In the genomic region with DNA sequence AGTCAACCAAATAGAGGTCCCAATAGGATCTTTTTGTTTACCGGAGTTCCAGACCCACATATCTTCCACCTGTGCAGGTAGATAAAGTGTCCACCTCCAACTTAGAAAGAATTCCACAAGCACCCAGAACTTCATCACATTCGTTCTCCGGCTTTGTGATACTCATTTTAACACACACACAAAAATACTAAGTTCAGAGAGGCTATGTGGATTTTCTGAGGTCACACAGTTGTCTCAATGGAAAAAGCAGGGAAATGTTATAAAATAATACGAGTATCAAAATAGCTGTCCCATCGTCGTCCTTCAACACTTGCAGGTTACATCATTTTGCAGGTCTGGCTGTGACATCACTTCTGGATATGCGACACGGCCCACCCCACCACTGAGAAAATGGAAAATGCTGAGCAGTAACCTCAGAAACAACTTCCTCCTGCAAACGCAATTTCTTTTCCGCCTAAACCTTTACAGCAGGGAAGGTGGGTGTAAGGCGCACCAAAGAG, we compare ENCODE assay signal across 8 cellular contexts.
DNase-seq lines count a peak whose midpoint lies in the region; ATAC-seq and TF ChIP-seq lines count a peak whose summit lies in the region.

No MANE protein-coding gene starts in this region.

- H3K36me3 ChIP-seq in BE2C, result no peaks in the 10 kb centered on the region
- H3K36me3 ChIP-seq in HCT116 (ENCODE audit: control insufficient read depth in 1 of 2, insufficient read depth in 2 of 2, low read length in 2 of 2), result no peaks in the 10 kb centered on the region
- H3K36me3 ChIP-seq in psoas muscle (ENCODE audit: insufficient read depth in 1 of 2, low read depth in 1 of 2), result no peaks in the 10 kb centered on the region

- H3K4me2 ChIP-seq in HCT116 (ENCODE audit: low read length), result peak overlapping the region; percentile 89

- RAD21 ChIA-PET in HCT116 (lab: Charles Lee; ENCODE audit: low non-redundant PET in 1 of 2, low total read pairs in 2 of 2, uncharacterized antibody in 2 of 2, unreplicated experiment in 2 of 2), result no interaction called here

- H2AFZ ChIP-seq in HCT116 (ENCODE audit: low read depth, low read length, poor library complexity, severe bottlenecking), result peak overlapping the region; percentile 84

- no peaks in the 10 kb centered on the region for H3K9me3 Mint-ChIP-seq in T-helper 2 cell treated with Interferon-gamma antibody and Interleukin-4, amounts not matched to agents 5 μg/mL and 100 μg/mL, for 36 hours

- H4K20me1 ChIP-seq in HCT116 (ENCODE audit: insufficient read depth), result no peaks in the 10 kb centered on the region

- POLR2A ChIA-PET in HCT116 (lab: Charles Lee), result interaction anchor here (1.3 to 1.5 kb wide), 2 partner anchors 12 to 181 kb away, joined by 6 to 7 read pairs; a partner anchor contains a TSS

- peak overlapping the region; percentile 67 for H3K4me3 Mint-ChIP-seq in T-helper 2 cell treated with Interferon-gamma antibody and Interleukin-4, amounts not matched to agents 5 μg/mL and 100 μg/mL, for 36 hours

- peak overlapping the region; percentile 72 for H3K9ac ChIP-seq in HCT116 (ENCODE audit: low read length)

- DNase-seq in BE2C (no peak), HCT116 (ENCODE audit: low read depth, low spot score) (no peak), foreskin fibroblast (no peak), psoas muscle (no peak), NCI-H128 (lab: John Stamatoyannopoulos, UW; ENCODE audit: unreplicated experiment) (no peak)
- no peak for DNase-seq in T-helper 2 cell treated with Interferon-gamma antibody and Interleukin-4, amounts not matched to agents 5 μg/mL and 100 μg/mL, for 36 hours (ENCODE audit: low spot score)
- DNase-seq in activated effector memory CD4-positive, alpha-beta T cell treated with Interleukin-2 at 50 U/mL for 16 hours, result no peak
- DNase-seq in NK-92 treated with Interleukin-12 subunit alpha and Interleukin-12 subunit beta, amount 100 ng/mL, for 24 hours (lab: John Stamatoyannopoulos, UW), result no peak

- TF ChIP-seq POLR2A in HCT116 (IDR thresholded peaks at IDR 0.05; ENCODE audit: borderline replicate concordance, extremely low read depth, insufficient read depth, insufficient read length), result no peak

- H3K9me2 ChIP-seq in HCT116 (ENCODE audit: insufficient read depth), result no peaks in the 10 kb centered on the region

- CTCF ChIA-PET in HCT116 (lab: Charles Lee), result interaction anchor here (1.0 kb wide), 2 partner anchors 180 to 619 kb away, joined by 3 read pairs; no protein-coding TSS in a partner anchor

- no peak overlapping the region for H3K27ac Mint-ChIP-seq in T-helper 2 cell treated with Interferon-gamma antibody and Interleukin-4, amounts not matched to agents 5 μg/mL and 100 μg/mL, for 36 hours

- intact Hi-C loops in HCT116 (cut with micrococcal nuclease) (loop anchor here (5.0 kb wide), 1 partner anchor 180 kb away; a partner anchor contains a TSS), psoas muscle (cut with DNase I) (loop anchor here in 1 of 2 donors (5.0 kb wide), 1 partner anchor 180 kb away; a partner anchor contains a TSS)

- no peaks in the 10 kb centered on the region for H3K27me3 ChIP-seq in BE2C
- no peaks in the 10 kb centered on the region for H3K27me3 ChIP-seq in HCT116 (ENCODE audit: insufficient read depth, low read length)
- H3K27me3 ChIP-seq in psoas muscle (ENCODE audit: insufficient read depth in 3 of 3, low read length in 2 of 3), result peaks cover 0 to 18% (median 2%) of the 10 kb centered on the region in 3 donors

- WGBS in psoas muscle, 3 donors, result 30 to 37% (median 32%) methylated on average over 11 of the region's 11 CpGs

- H3K9me3 ChIP-seq in BE2C, result no peaks in the 10 kb centered on the region
- no peaks in the 10 kb centered on the region for H3K9me3 ChIP-seq in HCT116 (ENCODE audit: control insufficient read depth in 1 of 2, insufficient read depth in 1 of 2, low read depth in 1 of 2, low read length in 2 of 2)
- H3K9me3 ChIP-seq in psoas muscle, result no peaks in the 10 kb centered on the region

- H3K4me3 ChIP-seq in BE2C (ENCODE audit: low read depth, low read length) (peak overlapping the region; percentile 83), HCT116 (replicated peaks in 1 of 2; ENCODE audit: low read depth in 1 of 2, low read length in 2 of 2) (peak overlapping the region; percentile 52 to 62), foreskin fibroblast (ENCODE audit: low read depth in 1 of 2, low read length in 2 of 2) (peak overlapping the region; percentile 42 to 52), psoas muscle (peak overlapping the region; percentile 61)

- H3K4me1 ChIP-seq in BE2C (peaks cover 9% of the 10 kb centered on the region), HCT116 (ENCODE audit: control insufficient read depth in 1 of 2, insufficient read depth in 2 of 2, low read length in 2 of 2) (peaks cover 26 to 35% of the 10 kb centered on the region in 2 experiments), psoas muscle (peaks cover 3% of the 10 kb centered on the region)

- no peaks in the 10 kb centered on the region for H3K36me3 Mint-ChIP-seq in T-helper 2 cell treated with Interferon-gamma antibody and Interleukin-4, amounts not matched to agents 5 μg/mL and 100 μg/mL, for 36 hours (ENCODE audit: low read depth)

- H3K27ac ChIP-seq in HCT116 (ENCODE audit: low read depth, low read length) (peak overlapping the region; percentile 76), psoas muscle (peak overlapping the region; percentile 69)

- no peaks in the 10 kb centered on the region for H3K79me2 ChIP-seq in HCT116 (ENCODE audit: insufficient read depth, low read length)

- TF ChIP-seq RAD21 in HCT116 (IDR thresholded peaks at IDR 0.05; ENCODE audit: low read depth), result no peak

- H3K4me1 Mint-ChIP-seq in T-helper 2 cell treated with Interferon-gamma antibody and Interleukin-4, amounts not matched to agents 5 μg/mL and 100 μg/mL, for 36 hours (ENCODE audit: low read depth), result peaks cover 20% of the 10 kb centered on the region

- peaks cover 73% of the 10 kb centered on the region for H3K27me3 Mint-ChIP-seq in T-helper 2 cell treated with Interferon-gamma antibody and Interleukin-4, amounts not matched to agents 5 μg/mL and 100 μg/mL, for 36 hours (ENCODE audit: low read depth)

- peak; percentile 28 for ATAC-seq in HCT116
- peak in 1 of 4 donors; percentile 26 for ATAC-seq in psoas muscle

- TF ChIP-seq CTCF in BE2C (IDR thresholded peaks at IDR 0.05; ENCODE audit: low read depth, low read length) (no peak), HCT116 (IDR thresholded peaks at IDR 0.05 in 2 of 3, conservative IDR thresholded peaks at IDR 0.05 in 1 of 3; ENCODE audit: borderline replicate concordance in 1 of 3, insufficient read depth in 1 of 3, low read depth in 2 of 3, low read length in 2 of 3) (no peak), foreskin fibroblast (IDR thresholded peaks at IDR 0.05; ENCODE audit: low read depth, low read length) (no peak), psoas muscle (IDR thresholded peaks at IDR 0.05) (no peak)

- TSS peak; percentile 65 for BruUV-seq in HCT116 (replicated peaks; lab: Mats Ljungman, UMichigan)

TF ChIP-seq in HCT116, 20 proteins besides CTCF, POLR2A, EP300 and RAD21:
- TF ChIP-seq CBX3 (IDR thresholded peaks at IDR 0.05; ENCODE audit: low read depth), result no peak
- no peak for TF ChIP-seq TCF7L2 (IDR thresholded peaks at IDR 0.05; ENCODE audit: borderline replicate concordance, extremely low read depth, insufficient read depth, insufficient read length)
- TF ChIP-seq, protein P1, sequence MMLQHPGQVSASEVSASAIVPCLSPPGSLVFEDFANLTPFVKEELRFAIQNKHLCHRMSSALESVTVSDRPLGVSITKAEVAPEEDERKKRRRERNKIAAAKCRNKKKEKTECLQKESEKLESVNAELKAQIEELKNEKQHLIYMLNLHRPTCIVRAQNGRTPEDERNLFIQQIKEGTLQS (IDR thresholded peaks at IDR 0.05), result no peak
- no peak for TF ChIP-seq YY1 (IDR thresholded peaks at IDR 0.05; ENCODE audit: extremely low read depth, insufficient replicate concordance, low read depth, low read length)
- no peak for TF ChIP-seq SIN3A (IDR thresholded peaks at IDR 0.05; ENCODE audit: low read depth)
- no peak for TF ChIP-seq EGR1 (IDR thresholded peaks at IDR 0.05; ENCODE audit: low read depth)
- TF ChIP-seq FOSL1 (IDR thresholded peaks at IDR 0.05; ENCODE audit: low read depth), result no peak
- no peak for TF ChIP-seq EZH2phosphoT487 (IDR thresholded peaks at IDR 0.05; ENCODE audit: borderline replicate concordance)
- TF ChIP-seq ELF1 (IDR thresholded peaks at IDR 0.05; ENCODE audit: borderline replicate concordance, low read depth), result no peak
TF ChIP-seq in HCT116: peak in this region for 0.
